Comparison of ENCODE assay signal across 9 cellular contexts in the genomic region with DNA sequence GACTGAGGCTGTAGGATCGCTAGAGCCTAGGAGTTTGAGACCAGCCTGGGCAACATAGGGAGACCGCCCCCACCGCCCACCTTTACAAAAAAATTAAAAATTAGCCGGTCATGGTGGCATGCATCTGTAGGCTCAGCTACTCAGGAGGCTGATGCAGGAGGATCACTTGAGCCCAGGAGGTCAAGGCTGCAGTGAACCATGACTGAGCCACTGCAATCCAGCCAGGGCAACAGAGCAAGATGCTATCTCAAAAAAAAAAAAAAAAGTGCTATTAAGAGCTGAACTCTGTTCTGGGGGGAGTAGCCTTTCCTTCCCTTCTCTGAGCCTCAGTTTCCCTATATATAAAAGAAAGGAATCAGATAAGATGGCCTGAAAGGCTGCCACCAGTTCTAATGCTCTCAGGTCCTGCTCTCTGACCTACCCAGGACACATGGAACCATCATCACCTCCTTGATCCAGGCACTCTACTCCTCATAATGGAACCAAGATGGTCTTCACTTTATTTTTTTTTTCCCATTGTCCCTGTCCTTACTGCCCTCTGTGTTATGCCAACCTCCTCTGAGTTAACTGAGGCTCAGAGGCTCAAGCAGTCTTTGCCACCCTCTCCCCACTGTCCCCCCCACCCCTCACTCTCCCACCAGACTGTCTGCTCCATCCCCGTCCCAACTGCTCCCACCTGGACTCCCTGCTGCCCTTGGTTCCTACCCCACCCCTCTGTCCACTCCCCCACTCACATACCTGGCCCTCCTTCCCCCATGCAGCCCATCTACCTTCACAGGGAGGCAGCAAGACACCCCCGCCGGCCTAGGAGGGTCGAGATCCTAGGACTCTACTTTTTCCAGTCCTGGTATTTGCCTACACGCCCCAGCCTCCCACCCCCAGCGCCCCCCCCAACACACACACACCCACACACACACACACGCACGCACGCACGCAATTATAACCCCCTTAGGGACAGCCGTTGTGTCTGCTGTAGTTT. TPM values are rescaled to one million over a fixed set of nuclear protein-coding genes. Genes with fewer than 3 reads are reported as not detected.
DNase-seq lines count a peak whose midpoint lies in the region; ATAC-seq and TF ChIP-seq lines count a peak whose summit lies in the region.
"Had no signal": no experiment of that assay in that cellular context is flagged by ENCODE, and none has a peak within 500 bp of the region (broad histone marks: within the 10 kb centered on the region; RNA-seq: fewer than 3 reads in every experiment).

No MANE protein-coding gene starts in this region.

- H3K4me1 ChIP-seq in HUES6 (ENCODE audit: control insufficient read depth, insufficient read depth, low read length) (peaks cover 16% of the 10 kb centered on the region), right cardiac atrium (ENCODE audit: control insufficient read depth, insufficient read depth, low read length) (no peaks in the 10 kb centered on the region), stomach (peaks cover 22 to 41% (median 25%) of the 10 kb centered on the region in 4 donors)

- no peak for ATAC-seq in activated CD8-positive, alpha-beta T cell treated with anti-CD3 and anti-CD28 coated beads, Interleukin-2, amount 10 ng/mL, durations not matched to agents 7 days and 5 days
- ATAC-seq in right cardiac atrium = no peak

- no peak for TF ChIP-seq POLR2A in stomach (IDR thresholded peaks at IDR 0.05)

- no peaks in the 10 kb centered on the region for H3K36me3 ChIP-seq in HUES6 (ENCODE audit: control insufficient read depth, insufficient read depth, low read length)
- no peaks in the 10 kb centered on the region for H3K36me3 ChIP-seq in stomach

- H3K9ac ChIP-seq in HUES6 (ENCODE audit: low read length) = no peak overlapping the region

- CTCF ChIA-PET in activated CD8-positive, alpha-beta T cell treated with anti-CD3 and anti-CD28 coated beads, Interleukin-2, amount 10 ng/mL, durations not matched to agents 7 days and 5 days (lab: Charles Lee) = interaction anchor here (0.6 to 12.5 kb wide), 21 partner anchors 14 to 1018 kb away, joined by 3 to 399 read pairs (median 4); a partner anchor contains a TSS

- POLR2A ChIA-PET in activated CD8-positive, alpha-beta T cell treated with anti-CD3 and anti-CD28 coated beads, Interleukin-2, amount 10 ng/mL, durations not matched to agents 7 days and 5 days (lab: Charles Lee) = interaction anchor here (1.3 to 6.1 kb wide), 4 partner anchors 11 to 25 kb away, joined by 3 to 108 read pairs (median 14); a partner anchor contains a TSS

- peak overlapping the region; percentile 35 for H3K4me3 ChIP-seq in HUES6 (ENCODE audit: low read depth, low read length)
- H3K4me3 ChIP-seq in right cardiac atrium (ENCODE audit: low read length) = peak overlapping the region; percentile 49
- peak overlapping the region; percentile 49 to 54 (median 51) for H3K4me3 ChIP-seq in stomach

- no peaks in the 10 kb centered on the region for H3K9me3 Mint-ChIP-seq in activated CD8-positive, alpha-beta T cell treated with anti-CD3 and anti-CD28 coated beads, Interleukin-2, amount 10 ng/mL, durations not matched to agents 7 days and 5 days (ENCODE audit: insufficient read depth)

- H3K4me1 Mint-ChIP-seq in activated CD8-positive, alpha-beta T cell treated with anti-CD3 and anti-CD28 coated beads, Interleukin-2, amount 10 ng/mL, durations not matched to agents 7 days and 5 days (ENCODE audit: low read depth) = peaks cover 38% of the 10 kb centered on the region

- WGBS in right cardiac atrium = 45% methylated on average over 15 of the region's 15 CpGs
- WGBS in stomach, 5 donors = 31 to 55% (median 42%) methylated on average over 12 to 15 of the region's 15 CpGs

- TF ChIP-seq EP300 in stomach (IDR thresholded peaks at IDR 0.05) = no peak

- H3K27me3 ChIP-seq in HUES6 (ENCODE audit: control insufficient read depth, insufficient read depth, low read length) (peaks cover 7% of the 10 kb centered on the region; the same call in 1 of the 2 replicates), right cardiac atrium (ENCODE audit: control insufficient read depth, insufficient read depth) (no peaks in the 10 kb centered on the region), stomach (no peaks in the 10 kb centered on the region)

- H3K27ac Mint-ChIP-seq in activated CD8-positive, alpha-beta T cell treated with anti-CD3 and anti-CD28 coated beads, Interleukin-2, amount 10 ng/mL, durations not matched to agents 7 days and 5 days = peak overlapping the region; percentile 93

- peak overlapping the region; percentile 82 for H3K4me3 Mint-ChIP-seq in activated CD8-positive, alpha-beta T cell treated with anti-CD3 and anti-CD28 coated beads, Interleukin-2, amount 10 ng/mL, durations not matched to agents 7 days and 5 days

- peaks cover 17% of the 10 kb centered on the region for H3K27me3 Mint-ChIP-seq in activated CD8-positive, alpha-beta T cell treated with anti-CD3 and anti-CD28 coated beads, Interleukin-2, amount 10 ng/mL, durations not matched to agents 7 days and 5 days (ENCODE audit: low read depth)

- H3K27ac ChIP-seq in HUES6 (ENCODE audit: low read depth, low read length) = no peak overlapping the region
- H3K27ac ChIP-seq in right cardiac atrium (ENCODE audit: low read length) = no peak overlapping the region
- peak overlapping the region in 4 of 5 donors; percentile 78 to 88 (median 84) for H3K27ac ChIP-seq in stomach

- no peaks in the 10 kb centered on the region for H3K9me3 ChIP-seq in HUES6 (ENCODE audit: control insufficient read depth, insufficient read depth, low read depth, low read length)
- no peaks in the 10 kb centered on the region for H3K9me3 ChIP-seq in right cardiac atrium (ENCODE audit: control insufficient read depth, low read length)
- H3K9me3 ChIP-seq in stomach = no peaks in the 10 kb centered on the region

- peaks cover 2% of the 10 kb centered on the region for H3K36me3 Mint-ChIP-seq in activated CD8-positive, alpha-beta T cell treated with anti-CD3 and anti-CD28 coated beads, Interleukin-2, amount 10 ng/mL, durations not matched to agents 7 days and 5 days (ENCODE audit: low read depth)

- no peak for TF ChIP-seq CTCF in stomach (IDR thresholded peaks at IDR 0.05)

- intact Hi-C loops in right cardiac atrium (cut with DNase I) (loop anchor here (5.0 to 10.0 kb wide), 6 partner anchors 113 to 860 kb away; no protein-coding TSS in a partner anchor), stomach (cut with DNase I; ENCODE audit: low total_unique reads) (loop anchor here (10.0 kb wide), 1 partner anchor 860 kb away; no protein-coding TSS in a partner anchor)

- no peak for DNase-seq in activated CD8-positive, alpha-beta T cell treated with anti-CD3 and anti-CD28 coated beads, Interleukin-2, amount 10 ng/mL, durations not matched to agents 7 days and 5 days
- DNase-seq in right cardiac atrium = no peak
- no peak for DNase-seq in stomach
- DNase-seq in NCI-H226 = no peak
- DNase-seq in putamen (ENCODE audit: low spot score) = no peak
- DNase-seq in COLO668 (lab: John Stamatoyannopoulos, UW; ENCODE audit: unreplicated experiment) = no peak

RNA-seq across cellular contexts. Expression of a gene that starts 23.8 kb away (rescaled TPM):
- total RNA-seq in activated CD8-positive, alpha-beta T cell treated with anti-CD3 and anti-CD28 coated beads, Interleukin-2, amount 10 ng/mL, durations not matched to agents 7 days and 5 days = 100 to 1,000 TPM; 661 to 670 TPM
- total RNA-seq in right cardiac atrium (1,000 to 10,000 TPM in 2 of 4 donors, 100 to 1,000 TPM in 2; 959 to 1,186 (median 1,014) TPM), stomach (100 to 1,000 TPM in 3 of 5 donors, 10 to 100 TPM in 2; 62.4 to 255 (median 187) TPM)
- polyA plus RNA-seq in right cardiac atrium (983 TPM), stomach (100 to 1,000 TPM; 333 to 972 (median 834) TPM)

RNA-seq across cellular contexts. Expression of a gene that starts 40.5 kb away (rescaled TPM):
- total RNA-seq in activated CD8-positive, alpha-beta T cell treated with anti-CD3 and anti-CD28 coated beads, Interleukin-2, amount 10 ng/mL, durations not matched to agents 7 days and 5 days = not detected
- not detected for total RNA-seq in right cardiac atrium
- 0.09 TPM for polyA plus RNA-seq in right cardiac atrium
- total RNA-seq in stomach = 10 to 100 TPM in 2 of 5 donors, 1 to 10 TPM in 2, not detected in 1; 1.6 to 13.6 (median 8.1) TPM
- 10 to 100 TPM in 1 of 3 donors, 1 to 10 TPM in 2; 2.0 to 14.2 (median 6.0) TPM for polyA plus RNA-seq in stomach

RNA-seq across cellular contexts. Expression of a gene that starts 47.3 kb away (rescaled TPM):
- total RNA-seq in activated CD8-positive, alpha-beta T cell treated with anti-CD3 and anti-CD28 coated beads, Interleukin-2, amount 10 ng/mL, durations not matched to agents 7 days and 5 days = not detected
- not detected for total RNA-seq in right cardiac atrium
- polyA plus RNA-seq in right cardiac atrium = not detected
- 10 to 100 TPM in 1 of 5 donors, not detected in 4; 32.7 TPM for total RNA-seq in stomach
- 1 to 10 TPM in 1 of 3 donors, not detected in 2; 1.3 TPM for polyA plus RNA-seq in stomach
- total RNA-seq: glomerular endothelial cell, LHCN-M2 had no signal

RNA-seq across cellular contexts. Expression of a gene that starts 52.3 kb away (rescaled TPM):
- total RNA-seq in activated CD8-positive, alpha-beta T cell treated with anti-CD3 and anti-CD28 coated beads, Interleukin-2, amount 10 ng/mL, durations not matched to agents 7 days and 5 days = not detected
- not detected for total RNA-seq in right cardiac atrium
- 0.27 TPM for polyA plus RNA-seq in right cardiac atrium
- total RNA-seq in stomach = 1 to 10 TPM in 1 of 5 donors, not detected in 4; 1.1 TPM
- polyA plus RNA-seq in stomach = 10 to 100 TPM in 1 of 3 donors, 1 to 10 TPM in 1, not detected in 1; 1.3 to 32.8 TPM
- total RNA-seq: glomerular endothelial cell, LHCN-M2 had no signal

Comparison
In these comparisons a context has a peak if more than half of its experiments do, and no peak if none do; other contexts are left out.
1. H3K27ac ChIP-seq: peak in stomach (4 of 5); none in HUES6 (single experiment) and right cardiac atrium (single experiment).
2. Peak in every context shown above with its lines, with median percentiles within 50 percentile points of each other: H3K4me3 ChIP-seq.